Comparison of ENCODE assay signal across 18 cellular contexts in genomic region chr3:180048840-180049239, GRCh38. TPM values are rescaled to one million over a fixed set of nuclear protein-coding genes. Genes with fewer than 3 reads are reported as not detected.
A peak's percentile ranks its signal among the peaks of the same experiment; 100 is the strongest.
DNase-seq lines count a peak whose midpoint lies in the region; ATAC-seq and TF ChIP-seq lines count a peak whose summit lies in the region.
"Had no signal": no experiment of that assay in that cellular context is flagged by ENCODE, and none has a peak within 500 bp of the region (broad histone marks: within the 10 kb centered on the region; RNA-seq: fewer than 3 reads in every experiment).

No MANE protein-coding gene starts in this region.

- H3K4me1 Mint-ChIP-seq in GM23338, result no peaks in the 10 kb centered on the region
- no peaks in the 10 kb centered on the region for H3K4me1 Mint-ChIP-seq in WTC11
- no peaks in the 10 kb centered on the region for H3K4me1 Mint-ChIP-seq in CD8-positive, alpha-beta memory T cell
- H3K4me1 Mint-ChIP-seq: IgD-negative memory B cell had no signal

- H3K27me3 ChIP-seq in GM23338 (ENCODE audit: insufficient read depth), result no peaks in the 10 kb centered on the region
- no peaks in the 10 kb centered on the region for H3K27me3 ChIP-seq in CD8-positive, alpha-beta memory T cell (ENCODE audit: insufficient read depth, low read length, poor library complexity, severe bottlenecking)
- H3K27me3 ChIP-seq: sigmoid colon had no signal

- H3F3A ChIP-seq in GM23338 (replicated peaks; ENCODE audit: low read depth), result no peaks in the 10 kb centered on the region

- POLR2A ChIA-PET in WTC11 (lab: Charles Lee), result no interaction called here
- POLR2A ChIA-PET in CD8-positive, alpha-beta memory T cell (lab: Charles Lee), result no interaction called here

- DNase-seq in AG08396 (ENCODE audit: low spot score), result peak; percentile 16
- no peak for DNase-seq in GM23338 (ENCODE audit: low spot score)
- peak; percentile 62 for DNase-seq in astrocyte of the hippocampus (ENCODE audit: low read depth, low spot score)
- DNase-seq in left kidney (ENCODE audit: low read depth, low spot score), result peak; percentile 1
- DNase-seq in GM19238 (ENCODE audit: insufficient read length, low spot score), result no peak
- DNase-seq in WTC11 (ENCODE audit: low spot score), result no peak
- DNase-seq in foreskin fibroblast, result no peak
- no peak for DNase-seq in CD8-positive, alpha-beta memory T cell
- DNase-seq: activated CD4-positive, CD25-positive, alpha-beta regulatory T cell; activated CD8-positive, alpha-beta T cell treated with anti-CD3 and anti-CD28 coated beads, Interleukin-2, amount 10 ng/mL, durations not matched to agents 7 days and 5 days; activated T-cell treated with anti-CD3 and anti-CD28 coated beads, Interleukin-2, amount 50 U/mL, for 72 hours; caudate nucleus; GM23248; mucosa of descending colon; NCI-H2171 treated with DMSO at 0.1 percent for 48 hours; sigmoid colon had no signal

- H3K4me3 Mint-ChIP-seq in GM23338 (no peak overlapping the region), WTC11 (no peak overlapping the region)
- no peak overlapping the region for H3K4me3 Mint-ChIP-seq in CD8-positive, alpha-beta memory T cell
- H3K4me3 Mint-ChIP-seq: activated CD8-positive, alpha-beta T cell treated with anti-CD3 and anti-CD28 coated beads, Interleukin-2, amount 10 ng/mL, durations not matched to agents 7 days and 5 days; activated naive CD8-positive, alpha-beta T cell; activated T-cell treated with anti-CD3 and anti-CD28 coated beads, Interleukin-2, amount 50 U/mL, for 72 hours; IgD-negative memory B cell had no signal

- H3K36me3 Mint-ChIP-seq in GM23338 (ENCODE audit: low read depth) (no peaks in the 10 kb centered on the region), WTC11 (no peaks in the 10 kb centered on the region)
- no peaks in the 10 kb centered on the region for H3K36me3 Mint-ChIP-seq in CD8-positive, alpha-beta memory T cell
- H3K36me3 Mint-ChIP-seq: activated naive CD8-positive, alpha-beta T cell; IgD-negative memory B cell had no signal

- H3K27ac ChIP-seq in GM23338 (ENCODE audit: low read depth), result no peak overlapping the region
- no peak overlapping the region for H3K27ac ChIP-seq in CD8-positive, alpha-beta memory T cell (ENCODE audit: low read depth, low read length)
- H3K27ac ChIP-seq: GM23248, sigmoid colon had no signal

- H3K4me1 ChIP-seq in GM23338 (ENCODE audit: insufficient read depth), result no peaks in the 10 kb centered on the region
- no peaks in the 10 kb centered on the region for H3K4me1 ChIP-seq in CD8-positive, alpha-beta memory T cell (ENCODE audit: insufficient read depth, low read length)
- H3K4me1 ChIP-seq: sigmoid colon had no signal

- H3K4me2 ChIP-seq in GM23338, result no peak overlapping the region

- CTCF ChIA-PET in WTC11 (lab: Charles Lee), result no interaction called here
- CTCF ChIA-PET in CD8-positive, alpha-beta memory T cell (lab: Charles Lee), result no interaction called here

- no peak for TF ChIP-seq CTCF in GM23338 (conservative IDR thresholded peaks at IDR 0.05; ENCODE audit: low read depth in 2 of 2)
- no peak for TF ChIP-seq CTCF in WTC11 (IDR thresholded peaks at IDR 0.05)
- TF ChIP-seq CTCF in foreskin fibroblast (IDR thresholded peaks at IDR 0.05; ENCODE audit: low read depth, low read length), result no peak

- H3K36me3 ChIP-seq in GM23338 (ENCODE audit: insufficient read depth), result no peaks in the 10 kb centered on the region
- H3K36me3 ChIP-seq in CD8-positive, alpha-beta memory T cell (ENCODE audit: insufficient read depth, low read length), result no peaks in the 10 kb centered on the region
- H3K36me3 ChIP-seq: sigmoid colon had no signal

- ATAC-seq in GM23338 (no peak), WTC11 (no peak)
- ATAC-seq: activated CD8-positive, alpha-beta T cell treated with anti-CD3 and anti-CD28 coated beads, Interleukin-2, amount 10 ng/mL, durations not matched to agents 7 days and 5 days; activated T-cell treated with anti-CD3 and anti-CD28 coated beads, Interleukin-2, amount 50 U/mL, for 72 hours; mucosa of descending colon had no signal

- peak overlapping the region; percentile 86; the same call in 1 of the 2 replicates for H2AFZ ChIP-seq in GM23338
- H2AFZ ChIP-seq: GM23248 had no signal

- H3K27me3 Mint-ChIP-seq in GM23338 (ENCODE audit: insufficient read depth, low read depth, poor library complexity), result no peaks in the 10 kb centered on the region
- no peaks in the 10 kb centered on the region for H3K27me3 Mint-ChIP-seq in WTC11 (ENCODE audit: low read depth)
- H3K27me3 Mint-ChIP-seq in CD8-positive, alpha-beta memory T cell, result peaks cover 1 to 7% of the 10 kb centered on the region in 2 donors
- H3K27me3 Mint-ChIP-seq: activated naive CD8-positive, alpha-beta T cell; IgD-negative memory B cell had no signal

- no peaks in the 10 kb centered on the region for H3K9me2 ChIP-seq in GM23338 (ENCODE audit: insufficient read depth)

- H3K4me3 ChIP-seq in GM23338 (no peak overlapping the region), foreskin fibroblast (ENCODE audit: low read depth in 1 of 2, low read length in 2 of 2) (no peak overlapping the region)
- no peak overlapping the region for H3K4me3 ChIP-seq in CD8-positive, alpha-beta memory T cell (ENCODE audit: low read length)
- H3K4me3 ChIP-seq: GM23248, mucosa of descending colon, sigmoid colon had no signal

- no peaks in the 10 kb centered on the region for H3K9me3 ChIP-seq in CD8-positive, alpha-beta memory T cell (ENCODE audit: low read length)
- H3K9me3 ChIP-seq: mucosa of descending colon, sigmoid colon had no signal

- H4K20me1 ChIP-seq in GM23338 (replicated peaks; ENCODE audit: insufficient read depth), result no peaks in the 10 kb centered on the region

- H3K27ac Mint-ChIP-seq in GM23338, result no peak overlapping the region
- no peak overlapping the region for H3K27ac Mint-ChIP-seq in WTC11
- H3K27ac Mint-ChIP-seq in CD8-positive, alpha-beta memory T cell, result no peak overlapping the region
- H3K27ac Mint-ChIP-seq: activated CD8-positive, alpha-beta T cell treated with anti-CD3 and anti-CD28 coated beads, Interleukin-2, amount 10 ng/mL, durations not matched to agents 7 days and 5 days; activated naive CD8-positive, alpha-beta T cell; activated T-cell treated with anti-CD3 and anti-CD28 coated beads, Interleukin-2, amount 50 U/mL, for 72 hours; IgD-negative memory B cell had no signal

- H3K9me3 Mint-ChIP-seq in GM23338 (no peaks in the 10 kb centered on the region), WTC11 (no peaks in the 10 kb centered on the region)
- H3K9me3 Mint-ChIP-seq in CD8-positive, alpha-beta memory T cell, result peaks cover 0 to 2% (median 0%) of the 10 kb centered on the region in 5 donors
- H3K9me3 Mint-ChIP-seq: activated T-cell treated with anti-CD3 and anti-CD28 coated beads, Interleukin-2, amount 50 U/mL, for 72 hours had no signal

- H3K79me2 ChIP-seq in GM23338 (replicated peaks; ENCODE audit: insufficient read depth), result no peaks in the 10 kb centered on the region

TF ChIP-seq in GM23338, 12 proteins besides CTCF, POLR2A, EP300 and RAD21 (continues in another document):
- TF ChIP-seq NANOG (IDR thresholded peaks at IDR 0.05; ENCODE audit: borderline replicate concordance) (no peak), ZNF331 (CRISPR knock-in tag; IDR thresholded peaks at IDR 0.05; ENCODE audit: low read depth) (no peak), EZH2 (IDR thresholded peaks at IDR 0.05; ENCODE audit: low read depth, unreplicated experiment) (no peak), POLR2AphosphoS5 (IDR thresholded peaks at IDR 0.05; ENCODE audit: low read depth) (no peak), STAT1 (IDR thresholded peaks at IDR 0.05; ENCODE audit: unreplicated experiment) (no peak), ETS1 (IDR thresholded peaks at IDR 0.05) (no peak)

TF ChIP-seq in WTC11, 78 proteins besides CTCF, POLR2A, EP300 and RAD21:
- TF ChIP-seq RORB (CRISPR knock-in tag; IDR thresholded peaks at IDR 0.05) (no peak), MAX (CRISPR knock-in tag; IDR thresholded peaks at IDR 0.05) (no peak), NR2C2 (CRISPR knock-in tag; IDR thresholded peaks at IDR 0.05) (no peak)

RNA-seq across cellular contexts. Expression of gene PEX5L, which starts 12.1 kb away (rescaled TPM):
- 5.4 and 7.0 TPM in 2 replicates for total RNA-seq in GM23338 (2014; rRNA removed; shearing (Covaris generic))
- 4.6 and 6.3 TPM in 2 replicates for polyA plus RNA-seq in GM23338 (2016; fragmentation: Nextera tagmentation; extraction: Ambion mirVana)
- total RNA-seq in WTC11 (2021), result 3.2 to 4.5 TPM (median 4.0 TPM) in 3 replicates
- not detected for total RNA-seq in CD8-positive, alpha-beta memory T cell
- polyA plus RNA-seq in CD8-positive, alpha-beta memory T cell, result 0.15 TPM
- total RNA-seq: activated CD8-positive, alpha-beta T cell treated with anti-CD3 and anti-CD28 coated beads, Interleukin-2, amount 10 ng/mL, durations not matched to agents 7 days and 5 days; GM23248 had no signal
- polyA plus RNA-seq: IgD-negative memory B cell had no signal

Comparison
In these comparisons a context has a peak if more than half of its experiments do, and no peak if none do; other contexts are left out.
1. DNase-seq: peak in AG08396 (single experiment), astrocyte of the hippocampus (single experiment) and left kidney (single experiment); none in GM23338 (single experiment), GM19238 (single experiment), WTC11 (single experiment), foreskin fibroblast (0 of 2) and CD8-positive, alpha-beta memory T cell (0 of 5).